In the genomic region with DNA sequence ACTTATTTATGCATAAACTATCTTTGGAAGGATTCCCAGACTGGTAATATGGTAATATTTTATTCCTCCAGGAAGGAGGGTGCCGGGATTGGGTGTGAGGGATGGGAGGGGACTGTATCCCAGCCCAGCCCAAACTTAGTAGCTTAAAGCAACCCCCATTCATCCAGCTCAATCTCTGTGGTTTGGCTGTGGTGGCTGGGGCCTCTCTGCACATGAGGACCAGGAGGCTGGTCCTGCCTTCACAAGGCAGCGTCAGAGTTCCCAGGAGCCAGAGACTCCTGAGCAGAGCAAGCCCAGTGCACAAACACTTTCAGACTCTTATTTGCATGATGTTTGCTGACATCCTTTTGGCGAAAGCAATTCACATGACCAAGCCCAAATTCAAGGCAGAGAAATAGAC, we compare ENCODE assay signal across 18 cellular contexts.
"Had no signal": no experiment of that assay in that cellular context is flagged by ENCODE, and none has a peak within 500 bp of the region (broad histone marks: within the 10 kb centered on the region; RNA-seq: fewer than 3 reads in every experiment).

No MANE protein-coding gene starts in this region.

- H3K36me3 ChIP-seq: gastrocnemius medialis, pancreas, transverse colon, WERI-Rb-1 had no signal

- ATAC-seq: activated CD4-positive, alpha-beta T cell treated with anti-CD3 and anti-CD28 coated beads for 36 hours; activated T-cell treated with anti-CD3 and anti-CD28 coated beads, Interleukin-2, amount 50 U/mL, for 4 hours; gastrocnemius medialis; naive thymus-derived CD4-positive, alpha-beta T cell; pancreas; T-cell had no signal

- DNase-seq: activated CD4-positive, alpha-beta memory T cell treated with anti-CD3 and anti-CD28 coated beads, Interleukin-2, amount 10 ng/mL, durations not matched to agents 7 days and 5 days; activated CD4-positive, alpha-beta T cell treated with anti-CD3 and anti-CD28 coated beads for 36 hours; activated effector memory CD4-positive, alpha-beta T cell treated with Interleukin-2 at 50 U/mL for 16 hours; activated naive CD4-positive, alpha-beta T cell treated with anti-CD3 and anti-CD28 coated beads, Interleukin-2, amount 50 U/mL, for 16 hours; activated T-cell treated with anti-CD3 and anti-CD28 coated beads, Interleukin-2, amount 50 U/mL, for 4 hours; central memory CD4-positive, alpha-beta T cell; cortex of kidney; effector CD4-positive, alpha-beta T cell; gastrocnemius medialis; midbrain; naive thymus-derived CD4-positive, alpha-beta T cell; pancreas; stimulated activated CD4-positive, alpha-beta T cell treated with anti-CD3 and anti-CD28 coated beads, Interleukin-4, amount 100 ng/mL, for 24 hours; stimulated activated naive CD4-positive, alpha-beta T cell; T-cell; transverse colon; WERI-Rb-1 had no signal

- H3K27ac ChIP-seq: gastrocnemius medialis, pancreas, WERI-Rb-1 had no signal

- H3K4me3 ChIP-seq: gastrocnemius medialis, lung, pancreas, transverse colon had no signal

- H3K9me3 ChIP-seq: gastrocnemius medialis, pancreas, transverse colon had no signal

- H3K27me3 ChIP-seq: gastrocnemius medialis, pancreas, transverse colon had no signal
